ENCODE assay signal across 1 cellular context in genomic region chr12:108596854-108597558, GRCh38.
TF ChIP-seq lines count a peak whose summit lies in the region.

No MANE protein-coding gene starts in this region.

TF ChIP-seq in IMR-90, 13 proteins besides CTCF, POLR2A, EP300 and RAD21:
- TF ChIP-seq CHD1 (IDR thresholded peaks at IDR 0.05; ENCODE audit: low read depth, low read length) = no peak
- TF ChIP-seq CEBPB (IDR thresholded peaks at IDR 0.05; ENCODE audit: low read depth, low read length) = no peak
- TF ChIP-seq MXI1 (IDR thresholded peaks at IDR 0.05; ENCODE audit: borderline replicate concordance, low read depth, low read length) = no peak
- no peak for TF ChIP-seq RFX5 (IDR thresholded peaks at IDR 0.05; ENCODE audit: low read depth, low read length)
